ENCODE assay signal across 1 cellular context in genomic region chrX:71254092-71254941, GRCh38.
TF ChIP-seq lines count a peak whose summit lies in the region.

Gene ZMYM3 (minus strand): TSS chrX:71254140. CDS start chrX:71253255, 885 bp downstream.

TF ChIP-seq in HepG2, 621 proteins besides CTCF, POLR2A, EP300 and RAD21 (continued from another document and continues in another):
- peak; percentile 99 for TF ChIP-seq PRDM15 (CRISPR knock-in tag; IDR thresholded peaks at IDR 0.05)
- no peak for TF ChIP-seq PAX8 (CRISPR knock-in tag; IDR thresholded peaks at IDR 0.05; ENCODE audit: borderline replicate concordance)
- no peak for TF ChIP-seq TOE1 (CRISPR knock-in tag; IDR thresholded peaks at IDR 0.05)
- no peak for TF ChIP-seq ZNF784 (CRISPR knock-in tag; IDR thresholded peaks at IDR 0.05; ENCODE audit: borderline replicate concordance)
- TF ChIP-seq BRF2 (CRISPR knock-in tag; IDR thresholded peaks at IDR 0.05): no peak
- TF ChIP-seq XBP1 (CRISPR knock-in tag; IDR thresholded peaks at IDR 0.05): no peak
- peak; percentile 83 for TF ChIP-seq MYPOP (CRISPR knock-in tag; IDR thresholded peaks at IDR 0.05)
- peak; percentile 48; the same call in 1 of the 2 replicates for TF ChIP-seq MYC (CRISPR knock-in tag; IDR thresholded peaks at IDR 0.05; ENCODE audit: borderline replicate concordance)
- TF ChIP-seq ZNF674 (CRISPR knock-in tag; IDR thresholded peaks at IDR 0.05; ENCODE audit: low read depth): no peak
- no peak for TF ChIP-seq SP1 (IDR thresholded peaks at IDR 0.05)
- TF ChIP-seq SP1 (CRISPR knock-in tag; IDR thresholded peaks at IDR 0.05): no peak
- TF ChIP-seq CERS6 (CRISPR knock-in tag; IDR thresholded peaks at IDR 0.05): no peak
- TF ChIP-seq ZNF34 (CRISPR knock-in tag; IDR thresholded peaks at IDR 0.05; ENCODE audit: borderline replicate concordance): no peak
- TF ChIP-seq SP2 (CRISPR knock-in tag; IDR thresholded peaks at IDR 0.05): peak; percentile 47; the same call in 1 of the 2 replicates
- TF ChIP-seq ZNF501 (CRISPR knock-in tag; IDR thresholded peaks at IDR 0.05): no peak
- TF ChIP-seq PRMT3 (CRISPR knock-in tag; IDR thresholded peaks at IDR 0.05; ENCODE audit: borderline replicate concordance, low read depth): no peak
- peak; percentile 56; the same call in 1 of the 2 replicates for TF ChIP-seq ZNF687 (CRISPR knock-in tag; IDR thresholded peaks at IDR 0.05)
- TF ChIP-seq ZNF225 (CRISPR knock-in tag; IDR thresholded peaks at IDR 0.05): no peak
- no peak for TF ChIP-seq FOXM1 (CRISPR knock-in tag; IDR thresholded peaks at IDR 0.05)
- TF ChIP-seq KAT8 (CRISPR knock-in tag; IDR thresholded peaks at IDR 0.05): 0 out of 2 replicates have a peak, but pooled peaks have one; percentile 23
- 0 out of 2 replicates have a peak, but pooled peaks have one; percentile 43 for TF ChIP-seq ISL2 (CRISPR knock-in tag; IDR thresholded peaks at IDR 0.05)
- TF ChIP-seq ATF2 (CRISPR knock-in tag; IDR thresholded peaks at IDR 0.05): no peak
- no peak for TF ChIP-seq MBD4 (IDR thresholded peaks at IDR 0.05; ENCODE audit: borderline replicate concordance, low read length)
- TF ChIP-seq HNRNPLL (IDR thresholded peaks at IDR 0.05; ENCODE audit: low read depth, low read length, poor library complexity, severe bottlenecking): peak; percentile 29
- no peak; the same call in 1 of the 2 replicates for TF ChIP-seq ZNF691 (CRISPR knock-in tag; IDR thresholded peaks at IDR 0.05; ENCODE audit: borderline replicate concordance, low read depth)
- TF ChIP-seq PBX2 (CRISPR knock-in tag; IDR thresholded peaks at IDR 0.05): peak; percentile 81
- no peak for TF ChIP-seq KDM4B (CRISPR knock-in tag; IDR thresholded peaks at IDR 0.05)
- TF ChIP-seq ZNF678 (CRISPR knock-in tag; IDR thresholded peaks at IDR 0.05): no peak
- TF ChIP-seq SNAI1 (CRISPR knock-in tag; IDR thresholded peaks at IDR 0.05; ENCODE audit: borderline replicate concordance): no peak
- TF ChIP-seq ZNF30 (CRISPR knock-in tag; IDR thresholded peaks at IDR 0.05): no peak
- TF ChIP-seq SPEN (CRISPR knock-in tag; IDR thresholded peaks at IDR 0.05; ENCODE audit: low read depth): no peak
- TF ChIP-seq POLR2G (IDR thresholded peaks at IDR 0.05; ENCODE audit: low read depth, low read length): peak; percentile 47
- TF ChIP-seq MEIS1 (CRISPR knock-in tag; IDR thresholded peaks at IDR 0.05; ENCODE audit: borderline replicate concordance): no peak
- TF ChIP-seq FOXJ3 (CRISPR knock-in tag; IDR thresholded peaks at IDR 0.05; ENCODE audit: borderline replicate concordance): no peak
- 0 out of 4 replicates have a peak, but pooled peaks of 1 of the 2 experiments have one; percentile 24 for TF ChIP-seq KLF16 (CRISPR knock-in tag; IDR thresholded peaks at IDR 0.05)
- no peak for TF ChIP-seq ZBTB21 (CRISPR knock-in tag; IDR thresholded peaks at IDR 0.05)
- no peak for TF ChIP-seq ZNF180 (CRISPR knock-in tag; IDR thresholded peaks at IDR 0.05; ENCODE audit: borderline replicate concordance, low read depth)
- TF ChIP-seq RBFOX2 (IDR thresholded peaks at IDR 0.05; ENCODE audit: low read depth, low read length): peak; percentile 82
- TF ChIP-seq WIZ (CRISPR knock-in tag; IDR thresholded peaks at IDR 0.05): no peak
- TF ChIP-seq ZFP37 (CRISPR knock-in tag; IDR thresholded peaks at IDR 0.05; ENCODE audit: borderline replicate concordance): no peak
- TF ChIP-seq REPIN1 (CRISPR knock-in tag; IDR thresholded peaks at IDR 0.05; ENCODE audit: borderline replicate concordance, low read depth): no peak
- no peak for TF ChIP-seq ZFP36 (IDR thresholded peaks at IDR 0.05; ENCODE audit: borderline replicate concordance, low read depth, low read length, partially characterized antibody)
- TF ChIP-seq PCBP1 (IDR thresholded peaks at IDR 0.05; ENCODE audit: borderline replicate concordance, low read depth, low read length): 0 out of 2 replicates have a peak, but pooled peaks have one; percentile 42
- no peak for TF ChIP-seq NR0B2 (CRISPR knock-in tag; IDR thresholded peaks at IDR 0.05)
- peak; percentile 61 for TF ChIP-seq HOXA3 (CRISPR knock-in tag; IDR thresholded peaks at IDR 0.05)
- TF ChIP-seq ZNF503 (CRISPR knock-in tag; IDR thresholded peaks at IDR 0.05): 0 out of 2 replicates have a peak, but pooled peaks have one; percentile 32
- no peak for TF ChIP-seq NR2F2 (IDR thresholded peaks at IDR 0.05; ENCODE audit: borderline replicate concordance, low read depth)
